13 cellular contexts compared by ENCODE assay signal in the genomic region with DNA sequence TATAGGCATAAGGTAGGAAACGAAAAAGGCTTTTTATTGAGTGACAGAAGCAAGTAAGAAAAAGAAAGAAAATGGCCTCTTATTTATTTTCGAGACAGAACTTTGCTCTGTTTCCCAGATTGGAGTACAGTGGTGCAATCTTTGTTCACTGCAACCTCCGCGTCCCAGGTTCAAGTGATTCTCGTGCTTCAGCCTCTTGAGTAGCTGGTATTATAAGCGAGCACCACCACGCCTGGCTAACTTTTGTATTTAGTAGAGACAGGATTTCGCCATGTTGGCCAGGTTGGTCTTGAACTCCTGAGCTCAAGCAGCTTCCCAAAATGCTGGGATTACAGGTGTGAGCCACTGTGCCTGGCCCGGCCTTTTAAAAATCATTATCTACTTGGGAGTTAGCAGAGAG.
DNase-seq lines count a peak whose midpoint lies in the region; ATAC-seq and TF ChIP-seq lines count a peak whose summit lies in the region.
"Had no signal": no experiment of that assay in that cellular context is flagged by ENCODE, and none has a peak within 500 bp of the region (broad histone marks: within the 10 kb centered on the region; RNA-seq: fewer than 3 reads in every experiment).

No MANE protein-coding gene starts in this region.

- WGBS in thyroid gland, 2 donors = 60 to 69% methylated on average over 9 of the region's 9 CpGs

- H3K9me3 ChIP-seq in thyroid gland (no peaks in the 10 kb centered on the region), neural progenitor cell (ENCODE audit: low read depth) (no peaks in the 10 kb centered on the region)
- H3K9me3 ChIP-seq: BLaER1 had no signal

- H3K4me3 ChIP-seq in thyroid gland (replicated peaks in 1 of 3) (no peak overlapping the region), neural progenitor cell (no peak overlapping the region)
- H3K4me3 ChIP-seq: BLaER1 had no signal

- H2AFZ ChIP-seq in neural progenitor cell (replicated peaks) = no peak overlapping the region

- peaks cover 12% of the 10 kb centered on the region for H3K4me1 Mint-ChIP-seq in activated naive CD4-positive, alpha-beta T cell treated with anti-CD3 and anti-CD28 coated beads, Interleukin-2, amount 50 U/mL, for 24 hours
- H3K4me1 Mint-ChIP-seq in activated T-helper 17 cell treated with anti-CD3 and anti-CD28 coated beads, Interleukin-2, amount 50 U/mL, for 72 hours = no peaks in the 10 kb centered on the region
- peaks cover 3% of the 10 kb centered on the region for H3K4me1 Mint-ChIP-seq in memory B cell
- no peaks in the 10 kb centered on the region for H3K4me1 Mint-ChIP-seq in neural progenitor cell

- no peak for ATAC-seq in activated T-helper 17 cell treated with anti-CD3 and anti-CD28 coated beads, Interleukin-2, amount 50 U/mL, for 72 hours (replicated peaks)
- no peak for ATAC-seq in memory B cell (ENCODE audit: low read depth)
- ATAC-seq in HG02678 (IDR thresholded peaks at IDR 0.05; ENCODE audit: unreplicated experiment) = no peak
- ATAC-seq in HG02840 (IDR thresholded peaks at IDR 0.05; ENCODE audit: low FRiP score, unreplicated experiment) = no peak

- H3K27me3 ChIP-seq in thyroid gland (no peaks in the 10 kb centered on the region), neural progenitor cell (no peaks in the 10 kb centered on the region)
- H3K27me3 ChIP-seq: BLaER1 had no signal

- no peak overlapping the region for H3K9ac ChIP-seq in neural progenitor cell
- H3K9ac ChIP-seq: BLaER1 had no signal

- peak overlapping the region; percentile 83 for H3K27ac Mint-ChIP-seq in activated naive CD4-positive, alpha-beta T cell treated with anti-CD3 and anti-CD28 coated beads, Interleukin-2, amount 50 U/mL, for 24 hours
- peak overlapping the region; percentile 11 for H3K27ac Mint-ChIP-seq in activated T-helper 17 cell treated with anti-CD3 and anti-CD28 coated beads, Interleukin-2, amount 50 U/mL, for 72 hours
- H3K27ac Mint-ChIP-seq in memory B cell = peak overlapping the region; percentile 1
- H3K27ac Mint-ChIP-seq in neural progenitor cell = no peak overlapping the region

- peaks cover 15% of the 10 kb centered on the region for H4K20me1 ChIP-seq in neural progenitor cell (ENCODE audit: low read depth)

- no peak overlapping the region for H3K4me3 Mint-ChIP-seq in activated naive CD4-positive, alpha-beta T cell treated with anti-CD3 and anti-CD28 coated beads, Interleukin-2, amount 50 U/mL, for 24 hours
- no peak overlapping the region for H3K4me3 Mint-ChIP-seq in activated T-helper 17 cell treated with anti-CD3 and anti-CD28 coated beads, Interleukin-2, amount 50 U/mL, for 72 hours
- H3K4me3 Mint-ChIP-seq in memory B cell (no peak overlapping the region), neural progenitor cell (no peak overlapping the region)

- peak overlapping the region in 2 of 3 donors; percentile 17 to 61 for H3K27ac ChIP-seq in thyroid gland
- no peak overlapping the region for H3K27ac ChIP-seq in neural progenitor cell
- H3K27ac ChIP-seq: 22Rv1, BLaER1 had no signal

- H3K36me3 ChIP-seq in thyroid gland = peaks cover 0 to 20% of the 10 kb centered on the region in 2 donors
- peaks cover 34% of the 10 kb centered on the region for H3K36me3 ChIP-seq in neural progenitor cell

- H3F3A ChIP-seq in neural progenitor cell (ENCODE audit: low read depth) = peaks cover 4% of the 10 kb centered on the region

- H3K4me1 ChIP-seq in thyroid gland (peaks cover 15 to 28% of the 10 kb centered on the region in 2 donors), neural progenitor cell (no peaks in the 10 kb centered on the region)
- H3K4me1 ChIP-seq: BLaER1 had no signal

- intact Hi-C loops in thyroid gland (cut with DNase I) = no loop called here

- TF ChIP-seq POLR2A in thyroid gland (IDR thresholded peaks at IDR 0.05) = no peak

- no peak for DNase-seq in activated naive CD4-positive, alpha-beta T cell treated with anti-CD3 and anti-CD28 coated beads, Interleukin-2, amount 50 U/mL, for 16 hours
- DNase-seq in memory B cell (ENCODE audit: low spot score in 2 of 2) (no peak), thyroid gland (peak; percentile 61 to 63), neural progenitor cell (ENCODE audit: low spot score) (no peak)
- DNase-seq: AML-193, Calu3, DMS 273 treated with DMSO at 0.1 percent for 48 hours had no signal

- TF ChIP-seq CTCF in thyroid gland (IDR thresholded peaks at IDR 0.05) (no peak), neural progenitor cell (IDR thresholded peaks at IDR 0.05) (no peak)

- peaks cover 9% of the 10 kb centered on the region for H3K36me3 Mint-ChIP-seq in activated naive CD4-positive, alpha-beta T cell treated with anti-CD3 and anti-CD28 coated beads, Interleukin-2, amount 50 U/mL, for 24 hours
- peaks cover 89% of the 10 kb centered on the region for H3K36me3 Mint-ChIP-seq in activated T-helper 17 cell treated with anti-CD3 and anti-CD28 coated beads, Interleukin-2, amount 50 U/mL, for 72 hours (ENCODE audit: low read depth)
- peaks cover 13% of the 10 kb centered on the region for H3K36me3 Mint-ChIP-seq in memory B cell
- peaks cover 19% of the 10 kb centered on the region for H3K36me3 Mint-ChIP-seq in neural progenitor cell

- no peak overlapping the region for H3K4me2 ChIP-seq in neural progenitor cell
- H3K4me2 ChIP-seq: BLaER1 had no signal

- peaks cover 95% of the 10 kb centered on the region for H3K79me2 ChIP-seq in neural progenitor cell (ENCODE audit: low read depth)

- no peaks in the 10 kb centered on the region for H3K27me3 Mint-ChIP-seq in activated naive CD4-positive, alpha-beta T cell treated with anti-CD3 and anti-CD28 coated beads, Interleukin-2, amount 50 U/mL, for 24 hours
- H3K27me3 Mint-ChIP-seq in activated T-helper 17 cell treated with anti-CD3 and anti-CD28 coated beads, Interleukin-2, amount 50 U/mL, for 72 hours = no peaks in the 10 kb centered on the region
- H3K27me3 Mint-ChIP-seq in memory B cell = no peaks in the 10 kb centered on the region
- peaks cover 2% of the 10 kb centered on the region for H3K27me3 Mint-ChIP-seq in neural progenitor cell (ENCODE audit: insufficient read depth, low read depth)

- no peaks in the 10 kb centered on the region for H3K9me3 Mint-ChIP-seq in activated naive CD4-positive, alpha-beta T cell treated with anti-CD3 and anti-CD28 coated beads, Interleukin-2, amount 50 U/mL, for 24 hours
- H3K9me3 Mint-ChIP-seq in activated T-helper 17 cell treated with anti-CD3 and anti-CD28 coated beads, Interleukin-2, amount 50 U/mL, for 72 hours = no peaks in the 10 kb centered on the region
- H3K9me3 Mint-ChIP-seq in memory B cell (no peaks in the 10 kb centered on the region), neural progenitor cell (no peaks in the 10 kb centered on the region)

Comparison
In these comparisons a context has a peak if more than half of its experiments do, and no peak if none do; other contexts are left out.
1. DNase-seq: peak in thyroid gland (2 of 2); none in activated naive CD4-positive, alpha-beta T cell treated with anti-CD3 and anti-CD28 coated beads, Interleukin-2, amount 50 U/mL, for 16 hours (single experiment), memory B cell (0 of 2) and neural progenitor cell (single experiment).